Comparison of ENCODE assay signal across 2 cellular contexts in the genomic region with DNA sequence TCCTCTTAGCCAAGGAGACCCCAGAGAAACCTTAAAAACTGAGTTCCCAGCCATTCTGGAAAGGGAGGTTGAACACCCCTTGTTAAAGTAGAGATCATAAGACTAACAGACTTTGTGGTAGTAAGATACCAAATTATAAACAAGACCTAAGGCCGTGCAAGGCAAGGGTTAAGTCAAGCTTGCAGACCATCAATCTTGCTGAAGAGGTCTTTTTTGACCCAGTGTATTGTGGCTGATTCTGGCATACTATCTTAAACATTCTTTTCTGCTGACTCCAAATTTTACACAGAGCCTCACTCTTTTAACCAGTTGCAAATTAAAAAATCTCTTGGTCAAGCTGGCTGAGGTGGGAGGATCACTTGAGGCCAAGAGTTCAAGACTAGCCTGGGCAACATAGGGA.
TF ChIP-seq lines count a peak whose summit lies in the region.

No MANE protein-coding gene starts in this region.

TF ChIP-seq in SK-N-SH, 30 proteins besides CTCF, POLR2A, EP300 and RAD21:
- TF ChIP-seq CHD2 (IDR thresholded peaks at IDR 0.05; ENCODE audit: low read length, partially characterized antibody) = no peak
- TF ChIP-seq, protein P1, sequence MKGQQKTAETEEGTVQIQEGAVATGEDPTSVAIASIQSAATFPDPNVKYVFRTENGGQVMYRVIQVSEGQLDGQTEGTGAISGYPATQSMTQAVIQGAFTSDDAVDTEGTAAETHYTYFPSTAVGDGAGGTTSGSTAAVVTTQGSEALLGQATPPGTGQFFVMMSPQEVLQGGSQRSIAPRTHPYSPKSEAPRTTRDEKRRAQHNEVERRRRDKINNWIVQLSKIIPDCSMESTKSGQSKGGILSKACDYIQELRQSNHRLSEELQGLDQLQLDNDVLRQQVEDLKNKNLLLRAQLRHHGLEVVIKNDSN (IDR thresholded peaks at IDR 0.05; ENCODE audit: borderline replicate concordance, low read depth) = no peak
- no peak for TF ChIP-seq FOXJ3 (CRISPR knock-in tag; IDR thresholded peaks at IDR 0.05)
- TF ChIP-seq, protein P2, sequence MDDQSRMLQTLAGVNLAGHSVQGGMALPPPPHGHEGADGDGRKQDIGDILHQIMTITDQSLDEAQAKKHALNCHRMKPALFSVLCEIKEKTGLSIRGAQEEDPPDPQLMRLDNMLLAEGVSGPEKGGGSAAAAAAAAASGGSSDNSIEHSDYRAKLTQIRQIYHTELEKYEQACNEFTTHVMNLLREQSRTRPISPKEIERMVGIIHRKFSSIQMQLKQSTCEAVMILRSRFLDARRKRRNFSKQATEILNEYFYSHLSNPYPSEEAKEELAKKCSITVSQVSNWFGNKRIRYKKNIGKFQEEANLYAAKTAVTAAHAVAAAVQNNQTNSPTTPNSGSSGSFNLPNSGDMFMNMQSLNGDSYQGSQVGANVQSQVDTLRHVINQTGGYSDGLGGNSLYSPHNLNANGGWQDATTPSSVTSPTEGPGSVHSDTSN (IDR thresholded peaks at IDR 0.05) = no peak
- TF ChIP-seq, protein P3, sequence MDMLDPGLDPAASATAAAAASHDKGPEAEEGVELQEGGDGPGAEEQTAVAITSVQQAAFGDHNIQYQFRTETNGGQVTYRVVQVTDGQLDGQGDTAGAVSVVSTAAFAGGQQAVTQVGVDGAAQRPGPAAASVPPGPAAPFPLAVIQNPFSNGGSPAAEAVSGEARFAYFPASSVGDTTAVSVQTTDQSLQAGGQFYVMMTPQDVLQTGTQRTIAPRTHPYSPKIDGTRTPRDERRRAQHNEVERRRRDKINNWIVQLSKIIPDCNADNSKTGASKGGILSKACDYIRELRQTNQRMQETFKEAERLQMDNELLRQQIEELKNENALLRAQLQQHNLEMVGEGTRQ (IDR thresholded peaks at IDR 0.05; ENCODE audit: borderline replicate concordance, low read depth, low read length) = no peak
- no peak for TF ChIP-seq FOSL2 (IDR thresholded peaks at IDR 0.05; ENCODE audit: borderline replicate concordance, low read depth)
- TF ChIP-seq TEAD4 (IDR thresholded peaks at IDR 0.05; ENCODE audit: borderline replicate concordance, insufficient read depth) = no peak
- TF ChIP-seq, protein P4, sequence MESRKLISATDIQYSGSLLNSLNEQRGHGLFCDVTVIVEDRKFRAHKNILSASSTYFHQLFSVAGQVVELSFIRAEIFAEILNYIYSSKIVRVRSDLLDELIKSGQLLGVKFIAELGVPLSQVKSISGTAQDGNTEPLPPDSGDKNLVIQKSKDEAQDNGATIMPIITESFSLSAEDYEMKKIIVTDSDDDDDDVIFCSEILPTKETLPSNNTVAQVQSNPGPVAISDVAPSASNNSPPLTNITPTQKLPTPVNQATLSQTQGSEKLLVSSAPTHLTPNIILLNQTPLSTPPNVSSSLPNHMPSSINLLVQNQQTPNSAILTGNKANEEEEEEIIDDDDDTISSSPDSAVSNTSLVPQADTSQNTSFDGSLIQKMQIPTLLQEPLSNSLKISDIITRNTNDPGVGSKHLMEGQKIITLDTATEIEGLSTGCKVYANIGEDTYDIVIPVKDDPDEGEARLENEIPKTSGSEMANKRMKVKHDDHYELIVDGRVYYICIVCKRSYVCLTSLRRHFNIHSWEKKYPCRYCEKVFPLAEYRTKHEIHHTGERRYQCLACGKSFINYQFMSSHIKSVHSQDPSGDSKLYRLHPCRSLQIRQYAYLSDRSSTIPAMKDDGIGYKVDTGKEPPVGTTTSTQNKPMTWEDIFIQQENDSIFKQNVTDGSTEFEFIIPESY (IDR thresholded peaks at IDR 0.05; ENCODE audit: borderline replicate concordance, low read depth) = no peak
- TF ChIP-seq JUND (IDR thresholded peaks at IDR 0.05) = no peak
- TF ChIP-seq EZH2phosphoT487 (IDR thresholded peaks at IDR 0.05; ENCODE audit: borderline replicate concordance, low read depth) = no peak

TF ChIP-seq in SK-N-SH treated with all-trans-retinoic acid at 6 μM for 48 hours, 23 proteins besides CTCF, POLR2A, EP300 and RAD21:
- TF ChIP-seq RARB (CRISPR knock-in tag; IDR thresholded peaks at IDR 0.05) (no peak), PPARA (CRISPR knock-in tag; IDR thresholded peaks at IDR 0.05; ENCODE audit: borderline replicate concordance) (no peak), ESRRG (CRISPR knock-in tag; IDR thresholded peaks at IDR 0.05) (no peak), TOX (CRISPR knock-in tag; IDR thresholded peaks at IDR 0.05; ENCODE audit: borderline replicate concordance) (no peak), ZFP30 (CRISPR knock-in tag; IDR thresholded peaks at IDR 0.05) (no peak), BACH2 (CRISPR knock-in tag; IDR thresholded peaks at IDR 0.05; ENCODE audit: borderline replicate concordance) (no peak), CSDC2 (CRISPR knock-in tag; IDR thresholded peaks at IDR 0.05) (no peak), TCF4 (CRISPR knock-in tag; IDR thresholded peaks at IDR 0.05; ENCODE audit: borderline replicate concordance) (no peak)
- TF ChIP-seq, protein P5, sequence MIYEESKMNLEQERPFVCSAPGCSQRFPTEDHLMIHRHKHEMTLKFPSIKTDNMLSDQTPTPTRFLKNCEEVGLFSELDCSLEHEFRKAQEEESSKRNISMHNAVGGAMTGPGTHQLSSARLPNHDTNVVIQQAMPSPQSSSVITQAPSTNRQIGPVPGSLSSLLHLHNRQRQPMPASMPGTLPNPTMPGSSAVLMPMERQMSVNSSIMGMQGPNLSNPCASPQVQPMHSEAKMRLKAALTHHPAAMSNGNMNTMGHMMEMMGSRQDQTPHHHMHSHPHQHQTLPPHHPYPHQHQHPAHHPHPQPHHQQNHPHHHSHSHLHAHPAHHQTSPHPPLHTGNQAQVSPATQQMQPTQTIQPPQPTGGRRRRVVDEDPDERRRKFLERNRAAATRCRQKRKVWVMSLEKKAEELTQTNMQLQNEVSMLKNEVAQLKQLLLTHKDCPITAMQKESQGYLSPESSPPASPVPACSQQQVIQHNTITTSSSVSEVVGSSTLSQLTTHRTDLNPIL (CRISPR knock-in tag; IDR thresholded peaks at IDR 0.05; ENCODE audit: low read depth) = no peak
